In genomic region chr19:13505761-13506549, GRCh38 we compare ENCODE assay signal across 9 cellular contexts. TPM values are rescaled to one million over a fixed set of nuclear protein-coding genes. Genes with fewer than 3 reads are reported as not detected.
DNase-seq lines count a peak whose midpoint lies in the region; ATAC-seq, FAIRE-seq and TF ChIP-seq lines count a peak whose summit lies in the region.
"Had no signal": no experiment of that assay in that cellular context is flagged by ENCODE, and none has a peak within 500 bp of the region (broad histone marks: within the 10 kb centered on the region; RNA-seq: fewer than 3 reads in every experiment).

Gene CACNA1A, minus strand, starts transcription at chr19:13506479. Its CDS starts 255 bp downstream, at chr19:13506224.

- peak within 1 kb of the TSS; percentile 77 for H3K4me2 ChIP-seq in astrocyte (ENCODE audit: low read length)

- ATAC-seq in thoracic aorta (ENCODE audit: insufficient number of reproducible peaks, low FRiP score, low read depth) = no peak

- H3K4me3 Mint-ChIP-seq in astrocyte (ENCODE audit: unreplicated experiment) = peak within 1 kb of the TSS; percentile 84
- no peak within 1 kb of the TSS for H3K4me3 Mint-ChIP-seq in activated T-helper 1 cell treated with anti-CD3 and anti-CD28 coated beads, Interleukin-12 subunit alpha, Interleukin-12 subunit beta, Interleukin-2, Interleukin-4 antibody, amounts not matched to agents 30 ng/mL and 10 ng/mL and 1 ng/mL, durations not matched to agents 14 hours and 24 hours and 36 hours

- peaks cover 4% of the 10 kb centered on the region for H3K4me1 Mint-ChIP-seq in astrocyte (ENCODE audit: low read depth, unreplicated experiment)
- H3K4me1 Mint-ChIP-seq in activated T-helper 1 cell treated with anti-CD3 and anti-CD28 coated beads, Interleukin-12 subunit alpha, Interleukin-12 subunit beta, Interleukin-2, Interleukin-4 antibody, amounts not matched to agents 30 ng/mL and 10 ng/mL and 1 ng/mL, durations not matched to agents 14 hours and 24 hours and 36 hours (ENCODE audit: low read depth) = no peaks in the 10 kb centered on the region

- no peaks in the 10 kb centered on the region for H4K20me1 ChIP-seq in astrocyte (ENCODE audit: insufficient read depth, low read length)

- H3K36me3 ChIP-seq in astrocyte (ENCODE audit: insufficient read depth, low read length) (no peaks in the 10 kb centered on the region), thoracic aorta (no peaks in the 10 kb centered on the region)

- intact Hi-C loops in activated T-helper 1 cell treated with anti-CD3 and anti-CD28 coated beads, Interleukin-12 subunit alpha, Interleukin-12 subunit beta, Interleukin-2, Interleukin-4 antibody, amounts not matched to agents 30 ng/mL and 10 ng/mL and 1 ng/mL, durations not matched to agents 14 hours and 24 hours and 36 hours (cut with micrococcal nuclease) = no loop called here

- no peak for TF ChIP-seq CTCF in astrocyte (IDR thresholded peaks at IDR 0.05; ENCODE audit: insufficient read depth, low read depth, low read length)
- TF ChIP-seq CTCF in thoracic aorta (IDR thresholded peaks at IDR 0.05) = no peak

- peak; percentile 34 for DNase-seq in activated CD4-positive, alpha-beta T cell treated with anti-CD3 and anti-CD28 coated beads for 48 hours
- no peak for DNase-seq in activated CD4-positive, alpha-beta T cell treated with anti-CD3 and anti-CD28 coated beads for 4 hours
- no peak for DNase-seq in astrocyte (ENCODE audit: low read depth)
- peak; percentile 57 for DNase-seq in left kidney (ENCODE audit: low read depth, low spot score)
- no peak for DNase-seq in thoracic aorta (ENCODE audit: low spot score)
- no peak for DNase-seq in NCI-H1417 treated with DMSO at 0.1 percent for 48 hours (lab: John Stamatoyannopoulos, UW)
- no peak for DNase-seq in NCI-H128 (lab: John Stamatoyannopoulos, UW; ENCODE audit: unreplicated experiment)
- no peak for DNase-seq in activated T-helper 1 cell treated with anti-CD3 and anti-CD28 coated beads, Interleukin-12 subunit alpha, Interleukin-12 subunit beta, Interleukin-2, Interleukin-4 antibody, amounts not matched to agents 30 ng/mL and 10 ng/mL and 1 ng/mL, durations not matched to agents 14 hours and 24 hours and 36 hours (ENCODE audit: low spot score)
- DNase-seq: NCI-H187 treated with DMSO at 0.1 percent for 48 hours had no signal

- H3K27me3 Mint-ChIP-seq in astrocyte (ENCODE audit: low read depth, unreplicated experiment) = peaks cover 51% of the 10 kb centered on the region
- H3K27me3 Mint-ChIP-seq in activated T-helper 1 cell treated with anti-CD3 and anti-CD28 coated beads, Interleukin-12 subunit alpha, Interleukin-12 subunit beta, Interleukin-2, Interleukin-4 antibody, amounts not matched to agents 30 ng/mL and 10 ng/mL and 1 ng/mL, durations not matched to agents 14 hours and 24 hours and 36 hours (ENCODE audit: insufficient read depth) = peaks cover 47% of the 10 kb centered on the region

- H3K9me3 ChIP-seq in astrocyte (ENCODE audit: insufficient read depth, low read depth, low read length) (no peaks in the 10 kb centered on the region), thoracic aorta (no peaks in the 10 kb centered on the region)

- no peaks in the 10 kb centered on the region for H3K79me2 ChIP-seq in astrocyte (ENCODE audit: insufficient read depth, low read length)

- peak within 1 kb of the TSS; percentile 71 for H2AFZ ChIP-seq in astrocyte (ENCODE audit: low read depth, low read length)

- peaks cover under 1% of the 10 kb centered on the region for H3K36me3 Mint-ChIP-seq in astrocyte (ENCODE audit: low read depth, unreplicated experiment)
- H3K36me3 Mint-ChIP-seq in activated T-helper 1 cell treated with anti-CD3 and anti-CD28 coated beads, Interleukin-12 subunit alpha, Interleukin-12 subunit beta, Interleukin-2, Interleukin-4 antibody, amounts not matched to agents 30 ng/mL and 10 ng/mL and 1 ng/mL, durations not matched to agents 14 hours and 24 hours and 36 hours (ENCODE audit: low read depth) = no peaks in the 10 kb centered on the region

- peak within 1 kb of the TSS; percentile 63 for H3K27ac Mint-ChIP-seq in astrocyte (ENCODE audit: unreplicated experiment)
- no peak within 1 kb of the TSS for H3K27ac Mint-ChIP-seq in activated T-helper 1 cell treated with anti-CD3 and anti-CD28 coated beads, Interleukin-12 subunit alpha, Interleukin-12 subunit beta, Interleukin-2, Interleukin-4 antibody, amounts not matched to agents 30 ng/mL and 10 ng/mL and 1 ng/mL, durations not matched to agents 14 hours and 24 hours and 36 hours

- no peaks in the 10 kb centered on the region for H3K4me1 ChIP-seq in astrocyte (ENCODE audit: insufficient read depth, low read length)
- H3K4me1 ChIP-seq in thoracic aorta (ENCODE audit: control insufficient read depth in 1 of 2, low read depth in 2 of 2) = peaks cover 0 to 5% of the 10 kb centered on the region in 2 donors

- H3K27ac ChIP-seq in astrocyte (ENCODE audit: low read depth, low read length) = no peak within 1 kb of the TSS
- H3K27ac ChIP-seq in thoracic aorta = no peak within 1 kb of the TSS

- H3K27me3 ChIP-seq in astrocyte (ENCODE audit: insufficient read depth, low read length) = peaks cover 42% of the 10 kb centered on the region
- peaks cover 13% of the 10 kb centered on the region for H3K27me3 ChIP-seq in thoracic aorta (replicated peaks; ENCODE audit: insufficient read depth)

- H3K9me3 Mint-ChIP-seq in astrocyte (ENCODE audit: unreplicated experiment) = no peaks in the 10 kb centered on the region
- H3K9me3 Mint-ChIP-seq in activated T-helper 1 cell treated with anti-CD3 and anti-CD28 coated beads, Interleukin-12 subunit alpha, Interleukin-12 subunit beta, Interleukin-2, Interleukin-4 antibody, amounts not matched to agents 30 ng/mL and 10 ng/mL and 1 ng/mL, durations not matched to agents 14 hours and 24 hours and 36 hours = no peaks in the 10 kb centered on the region

- no peak for FAIRE-seq in astrocyte (lab: Jason Lieb, UNC)

- H3K4me3 ChIP-seq in astrocyte (ENCODE audit: insufficient read depth, low read depth, low read length) (peak within 1 kb of the TSS; percentile 28), thoracic aorta (peak within 1 kb of the TSS; percentile 65)

- H3K9ac ChIP-seq in astrocyte (ENCODE audit: low read length) = no peak within 1 kb of the TSS

RNA-seq across cellular contexts. Expression of gene CACNA1A, which starts in this region (rescaled TPM):
- total RNA-seq in astrocyte = 7.9 and 9.4 TPM in 2 replicates
- 1 to 10 TPM in 1 of 2 donors, under 1 TPM in 1; 0.27 to 2.3 TPM for total RNA-seq in thoracic aorta
- 0.32 and 0.47 TPM in 2 replicates for total RNA-seq in activated T-helper 1 cell treated with anti-CD3 and anti-CD28 coated beads, Interleukin-12 subunit alpha, Interleukin-12 subunit beta, Interleukin-2, Interleukin-4 antibody, amounts not matched to agents 30 ng/mL and 10 ng/mL and 1 ng/mL, durations not matched to agents 14 hours and 24 hours and 36 hours

Comparison
In these comparisons a context has a peak if more than half of its experiments do, and no peak if none do; other contexts are left out.
1. DNase-seq: peak in activated CD4-positive, alpha-beta T cell treated with anti-CD3 and anti-CD28 coated beads for 48 hours (single experiment) and left kidney (single experiment); none in activated CD4-positive, alpha-beta T cell treated with anti-CD3 and anti-CD28 coated beads for 4 hours (0 of 2), astrocyte (single experiment), thoracic aorta (single experiment), NCI-H1417 treated with DMSO at 0.1 percent for 48 hours (single experiment), NCI-H128 (single experiment) and activated T-helper 1 cell treated with anti-CD3 and anti-CD28 coated beads, Interleukin-12 subunit alpha, Interleukin-12 subunit beta, Interleukin-2, Interleukin-4 antibody, amounts not matched to agents 30 ng/mL and 10 ng/mL and 1 ng/mL, durations not matched to agents 14 hours and 24 hours and 36 hours (single experiment).